In the genomic region with DNA sequence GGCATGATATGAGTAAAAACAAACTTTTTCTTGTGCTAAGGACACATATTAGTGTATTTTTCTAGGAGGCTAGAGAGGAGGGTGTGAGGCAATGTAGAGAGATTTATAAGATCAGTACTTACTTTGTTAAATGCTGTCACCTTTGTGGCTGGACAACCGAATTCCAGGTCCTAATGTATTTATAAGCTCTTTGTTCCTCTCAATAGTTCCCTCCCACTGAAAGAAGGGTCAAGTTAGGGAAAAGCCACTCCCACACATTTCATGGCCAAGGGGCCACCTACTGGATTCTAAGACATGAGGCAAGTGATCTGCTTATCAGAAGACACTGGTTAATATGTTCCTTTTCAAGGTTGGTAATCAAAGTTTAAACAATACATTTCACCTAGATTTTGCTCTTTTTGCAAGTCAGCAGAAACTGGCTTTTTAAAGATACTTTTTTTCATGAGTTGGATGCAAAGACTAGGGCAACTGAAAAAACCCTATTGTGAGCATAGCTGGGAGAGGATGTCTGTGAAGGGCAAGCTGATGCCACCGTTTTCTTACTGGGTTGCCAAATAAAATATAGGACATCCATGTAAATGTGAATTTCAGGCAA, we compare ENCODE assay signal across 1 cellular context.
A peak's percentile ranks its signal among the peaks of the same experiment; 100 is the strongest.
TF ChIP-seq lines count a peak whose summit lies in the region.

A gene (minus strand): TSS at position 154 of the 595 bp plus-strand sequence. CDS start 5,528 bp downstream, outside the sequence.

TF ChIP-seq in H1, 55 proteins besides CTCF, POLR2A, EP300 and RAD21:
- TF ChIP-seq MAFK (IDR thresholded peaks at IDR 0.05; ENCODE audit: low read depth, low read length), result peak; percentile 17; the same call in 1 of the 2 replicates
